In genomic region chr20:48197034-48197433, GRCh38 we compare ENCODE assay signal across 23 cellular contexts.
DNase-seq lines count a peak whose midpoint lies in the region; ATAC-seq and TF ChIP-seq lines count a peak whose summit lies in the region.
"Had no signal": no experiment of that assay in that cellular context is flagged by ENCODE, and none has a peak within 500 bp of the region (broad histone marks: within the 10 kb centered on the region; RNA-seq: fewer than 3 reads in every experiment).

No MANE protein-coding gene starts in this region.

- intact Hi-C loops in Right ventricle myocardium superior (cut with DNase I) = no loop called here
- intact Hi-C loops in cardiac septum (cut with DNase I) = no loop called here

- H3K9me3 Mint-ChIP-seq in brain = peaks cover 0 to 3% (median 0%) of the 10 kb centered on the region in 5 experiments
- no peaks in the 10 kb centered on the region for H3K9me3 Mint-ChIP-seq in neural crest cell
- H3K9me3 Mint-ChIP-seq: H9 had no signal

- H3K27me3 Mint-ChIP-seq in brain = peaks cover 20% of the 10 kb centered on the region
- H3K27me3 Mint-ChIP-seq in neural crest cell (ENCODE audit: low read depth) = no peaks in the 10 kb centered on the region

- TF ChIP-seq CTCF in brain (conservative IDR thresholded peaks at IDR 0.05) (no peak), neural crest cell (conservative IDR thresholded peaks at IDR 0.05) (no peak)

- H3K4me1 Mint-ChIP-seq in brain (peaks cover 65% of the 10 kb centered on the region), neural crest cell (peaks cover 10% of the 10 kb centered on the region)

- no peak overlapping the region for H3K4me3 Mint-ChIP-seq in brain
- H3K4me3 Mint-ChIP-seq in neural crest cell = no peak overlapping the region
- H3K4me3 Mint-ChIP-seq: H9, HFFc6 had no signal

- H3K36me3 Mint-ChIP-seq in brain (no peaks in the 10 kb centered on the region), neural crest cell (ENCODE audit: low read depth) (no peaks in the 10 kb centered on the region)

- DNase-seq in Right ventricle myocardium superior (no peak), cardiac septum (ENCODE audit: low spot score) (no peak), neural crest cell (ENCODE audit: low read depth, low spot score) (no peak), NCI-H2029 treated with DMSO at 0.1 percent for 48 hours (lab: John Stamatoyannopoulos, UW) (no peak), GDM1 (lab: John Stamatoyannopoulos, UW) (no peak)
- DNase-seq: 8988T, DMS 273 treated with DMSO at 0.1 percent for 48 hours, DMS79 treated with DMSO at 0.1 percent for 48 hours, H9, HFFc6, MG63, NCI-H1417 treated with DMSO at 0.1 percent for 48 hours, NCI-H187, NCI-H2107, NCI-H2227 treated with DMSO at 0.1 percent for 48 hours, NCI-H510A, PC-3, SHP77 treated with DMSO at 0.1 percent for 48 hours, SK-N-SH had no signal

- ATAC-seq in Right ventricle myocardium superior (ENCODE audit: poor library complexity) = peak; percentile 22
- ATAC-seq in HG03469 (IDR thresholded peaks at IDR 0.05; ENCODE audit: unreplicated experiment) = no peak
- ATAC-seq: HepG2, K562, PC-3 had no signal

- H3K27ac Mint-ChIP-seq in brain = peak overlapping the region in 4 of 5 experiments; percentile 26 to 61 (median 36)
- peak overlapping the region; percentile 1 for H3K27ac Mint-ChIP-seq in neural crest cell (ENCODE audit: unreplicated experiment)
- H3K27ac Mint-ChIP-seq: H9, HFFc6 had no signal
